Comparison of ENCODE assay signal across 8 cellular contexts in genomic region chr4:153790962-153791551, GRCh38. TPM values are rescaled to one million over a fixed set of nuclear protein-coding genes. Genes with fewer than 3 reads are reported as not detected.
DNase-seq lines count a peak whose midpoint lies in the region; ATAC-seq and TF ChIP-seq lines count a peak whose summit lies in the region.

No MANE protein-coding gene starts in this region.

- ATAC-seq in GM19328 (IDR thresholded peaks at IDR 0.05; ENCODE audit: unreplicated experiment) = no peak

- H3K4me1 Mint-ChIP-seq in type B pancreatic cell (ENCODE audit: unreplicated experiment) = peaks cover 51% of the 10 kb centered on the region

- no peaks in the 10 kb centered on the region for H4K20me1 ChIP-seq in mammary epithelial cell (ENCODE audit: insufficient read depth, low read length)

- no peak overlapping the region for H3K27ac Mint-ChIP-seq in type B pancreatic cell

- peak overlapping the region; percentile 49 for H2AFZ ChIP-seq in mammary epithelial cell (ENCODE audit: low read depth, low read length)

- no peak overlapping the region for H2BK15ac ChIP-seq in mesendoderm (replicated peaks; ENCODE audit: low read depth)

- H3K79me1 ChIP-seq in mesendoderm (ENCODE audit: low read length) = no peaks in the 10 kb centered on the region

- intact Hi-C loops in mammary epithelial cell (cut with micrococcal nuclease) = no loop called here

- peak overlapping the region; percentile 94 for H3K56ac ChIP-seq in mesendoderm (ENCODE audit: low read length)

- peak; percentile 87 for DNase-seq in H7
- DNase-seq in mammary epithelial cell = no peak
- peak; percentile 89 for DNase-seq in mesendoderm
- DNase-seq in type B pancreatic cell (ENCODE audit: extremely low spot score, unreplicated experiment) = peak; percentile 76
- no peak for DNase-seq in HEK293T (ENCODE audit: extremely low spot score)
- DNase-seq in COR-L47 (lab: John Stamatoyannopoulos, UW) = no peak

- H4K8ac ChIP-seq in mesendoderm (ENCODE audit: low read depth, low read length) = peak overlapping the region; percentile 87

- no peaks in the 10 kb centered on the region for H3K36me3 ChIP-seq in H7 (replicated peaks; ENCODE audit: control insufficient read depth, insufficient read depth, low read length)
- H3K36me3 ChIP-seq in mammary epithelial cell (ENCODE audit: insufficient read depth, low read length) = no peaks in the 10 kb centered on the region
- no peaks in the 10 kb centered on the region for H3K36me3 ChIP-seq in mesendoderm (ENCODE audit: control insufficient read depth, insufficient read depth, low read length)

- WGBS in mammary epithelial cell (ENCODE audit: low coverage, missing lambda C conversion rate) = 17% methylated on average over 26 of the region's 51 CpGs
- no CpG with 5 or more reads among the region's 51 CpGs for WGBS in mesendoderm (ENCODE audit: extremely low coverage, insufficient coverage, low lambda C conversion rate)

- H3K27me3 ChIP-seq in H7 (ENCODE audit: control insufficient read depth, insufficient read depth, low read length) = peaks cover 23% of the 10 kb centered on the region
- H3K27me3 ChIP-seq in mammary epithelial cell (ENCODE audit: insufficient read depth, low read length) = peaks cover 37% of the 10 kb centered on the region
- H3K27me3 ChIP-seq in mesendoderm (ENCODE audit: insufficient read depth, low read length, poor library complexity) = no peaks in the 10 kb centered on the region

- CTCF ChIA-PET in mammary epithelial cell (lab: Charles Lee; ENCODE audit: low non-redundant PET) (interaction anchor here (0.7 kb wide), 1 partner anchor 26 kb away, joined by 5 read pairs; no protein-coding TSS in a partner anchor), HEK293T (lab: Yijun Ruan, JAX) (no interaction called here)

- no peaks in the 10 kb centered on the region for H3K79me2 ChIP-seq in mammary epithelial cell (ENCODE audit: insufficient read depth, low read length)
- peaks cover 23% of the 10 kb centered on the region for H3K79me2 ChIP-seq in mesendoderm (ENCODE audit: control insufficient read depth, insufficient read depth, low read length)

- H3K4me3 ChIP-seq in H7 (ENCODE audit: insufficient read depth, low read depth, low read length) (peak overlapping the region; percentile 61), mammary epithelial cell (replicated peaks in 1 of 3; ENCODE audit: insufficient read depth in 1 of 3, low read depth in 2 of 3, low read length in 3 of 3) (no peak overlapping the region), mesendoderm (ENCODE audit: low read length) (peak overlapping the region; percentile 50)

- POLR2A ChIA-PET in HEK293T (lab: Yijun Ruan, JAX) = no interaction called here

- H3K9ac ChIP-seq in mammary epithelial cell (ENCODE audit: insufficient read depth, low read length) = no peak overlapping the region
- peak overlapping the region; percentile 77 for H3K9ac ChIP-seq in mesendoderm (ENCODE audit: low read length)

- TF ChIP-seq CTCF in 22Rv1 (IDR thresholded peaks at IDR 0.05) = peak; percentile 22; the same call in 1 of the 2 replicates
- peak in 1 of 2 donors; percentile 34 for TF ChIP-seq CTCF in mammary epithelial cell (conservative IDR thresholded peaks at IDR 0.05 in 1 of 2, IDR thresholded peaks at IDR 0.05 in 1 of 2; ENCODE audit: extremely low read depth in 1 of 2, insufficient read depth in 1 of 2, low read depth in 1 of 2, low read length in 2 of 2)
- peak; percentile 69 for TF ChIP-seq CTCF in type B pancreatic cell (conservative IDR thresholded peaks at IDR 0.05)

- peak overlapping the region; percentile 88 for H3K4ac ChIP-seq in mesendoderm (ENCODE audit: low read depth, low read length)

- dilution Hi-C loops in mammary epithelial cell (cut with HindIII; ENCODE audit: low sequenced_read_pairs) = no loop called here

- H3K4me3 Mint-ChIP-seq in type B pancreatic cell = peak overlapping the region; percentile 84

- H3K4me1 ChIP-seq in mammary epithelial cell (ENCODE audit: insufficient read depth, low read length) = peaks cover 23% of the 10 kb centered on the region
- peaks cover 8% of the 10 kb centered on the region for H3K4me1 ChIP-seq in mesendoderm (ENCODE audit: control insufficient read depth, low read depth, low read length)

- H3K18ac ChIP-seq in mesendoderm (ENCODE audit: low read length) = peak overlapping the region; percentile 93

- H3K27ac ChIP-seq in 22Rv1 = no peak overlapping the region
- H3K27ac ChIP-seq in mammary epithelial cell (ENCODE audit: insufficient read depth, low read depth, low read length) = no peak overlapping the region
- H3K27ac ChIP-seq in mesendoderm (ENCODE audit: low read depth, low read length) = peak overlapping the region; percentile 93

- in situ Hi-C loops in mammary epithelial cell (cut with MboI; ENCODE audit: low sequenced_read_pairs in 2 of 2) = loop anchor here (10.0 to 25.0 kb wide), 4 partner anchors 234 to 721 kb away; no protein-coding TSS in a partner anchor

- H2AK5ac ChIP-seq in mesendoderm (ENCODE audit: low read length) = no peak overlapping the region

- H4K5ac ChIP-seq in mesendoderm (ENCODE audit: low read length) = no peak overlapping the region

- H3K4me2 ChIP-seq in mammary epithelial cell (ENCODE audit: insufficient read depth, low read depth, low read length) (peak overlapping the region; percentile 36), mesendoderm (ENCODE audit: low read length) (peak overlapping the region; percentile 83)

- H2BK120ac ChIP-seq in mesendoderm (ENCODE audit: low read depth, low read length) = peak overlapping the region; percentile 47

- no peaks in the 10 kb centered on the region for H3K36me3 Mint-ChIP-seq in type B pancreatic cell

- H3K27me3 Mint-ChIP-seq in type B pancreatic cell = peaks cover 90% of the 10 kb centered on the region

- H3K9me3 Mint-ChIP-seq in type B pancreatic cell = no peaks in the 10 kb centered on the region

- H3K23ac ChIP-seq in mesendoderm (ENCODE audit: low read length) = peak overlapping the region; percentile 15

- no peaks in the 10 kb centered on the region for H3K9me3 ChIP-seq in mammary epithelial cell (replicated peaks; ENCODE audit: insufficient read depth, low read length)

- no TSS peak for BruUV-seq in mammary epithelial cell (replicated peaks; lab: Mats Ljungman, UMichigan)

- peak overlapping the region; percentile 55 for H2BK5ac ChIP-seq in mesendoderm (ENCODE audit: low read length)

TF ChIP-seq in HEK293T, 16 proteins besides CTCF, POLR2A, EP300 and RAD21:
- TF ChIP-seq SUZ12 (IDR thresholded peaks at IDR 0.05) = no peak
- no peak for TF ChIP-seq FOXK2 (IDR thresholded peaks at IDR 0.05)
- TF ChIP-seq FOXA1 (IDR thresholded peaks at IDR 0.05) = no peak
- no peak for TF ChIP-seq LEF1 (IDR thresholded peaks at IDR 0.05; ENCODE audit: borderline replicate concordance)
- no peak for TF ChIP-seq BHLHE40 (IDR thresholded peaks at IDR 0.05; ENCODE audit: borderline replicate concordance)
- TF ChIP-seq ARNT (IDR thresholded peaks at IDR 0.05) = no peak
- TF ChIP-seq TARDBP (IDR thresholded peaks at IDR 0.05) = no peak
- TF ChIP-seq ZNF384 (IDR thresholded peaks at IDR 0.05) = no peak
- no peak for TF ChIP-seq CTBP1 (IDR thresholded peaks at IDR 0.05; ENCODE audit: borderline replicate concordance)
- no peak for TF ChIP-seq PKNOX1 (IDR thresholded peaks at IDR 0.05)
- no peak for TF ChIP-seq SP1 (IDR thresholded peaks at IDR 0.05)
- TF ChIP-seq FOXM1 (IDR thresholded peaks at IDR 0.05; ENCODE audit: borderline replicate concordance) = no peak
- no peak for TF ChIP-seq HDGF (IDR thresholded peaks at IDR 0.05; ENCODE audit: borderline replicate concordance)
- no peak for TF ChIP-seq NFRKB (IDR thresholded peaks at IDR 0.05)

RNA-seq across cellular contexts. Expression of gene SFRP2, which starts 2.2 kb away (rescaled TPM):
- 140 and 170 TPM in 2 replicates for total RNA-seq in H7 (2014; rRNA removed; shearing (Covaris generic))
- total RNA-seq in mammary epithelial cell (not detected), type B pancreatic cell (ENCODE audit: low replicate concordance) (5.9 and 31.9 TPM in 2 replicates)
- 0.02 TPM for polyA plus RNA-seq in mammary epithelial cell
- polyA minus RNA-seq in mammary epithelial cell = not detected
- 287 TPM for polyA plus RNA-seq in mesendoderm (2013, experiment 1 of 2)
- 303 TPM for polyA plus RNA-seq in mesendoderm (2013, experiment 2 of 2)

RNA-seq across cellular contexts. Expression of gene RNF175, which starts 31.2 kb away (rescaled TPM):
- 3.6 and 5.8 TPM in 2 replicates for total RNA-seq in H7 (2014; rRNA removed; shearing (Covaris generic))
- total RNA-seq in mammary epithelial cell (1 to 10 TPM in 1 of 2 donors, under 1 TPM in 1; 0.31 to 4.7 TPM), type B pancreatic cell (ENCODE audit: low replicate concordance) (0.38 and 11.3 TPM in 2 replicates)
- 1.4 TPM for polyA plus RNA-seq in mammary epithelial cell
- not detected for polyA minus RNA-seq in mammary epithelial cell
- polyA plus RNA-seq in mesendoderm (2013, experiment 1 of 2) = 3.4 TPM
- 3.4 TPM for polyA plus RNA-seq in mesendoderm (2013, experiment 2 of 2)

Comparison
In these comparisons a context has a peak if more than half of its experiments do, and no peak if none do; other contexts are left out.
1. DNase-seq: peak in H7 (single experiment), mesendoderm (single experiment) and type B pancreatic cell (single experiment); none in mammary epithelial cell (single experiment), HEK293T (single experiment) and COR-L47 (single experiment).
2. H3K4me3 ChIP-seq: peak in H7 (single experiment) and mesendoderm (single experiment); none in mammary epithelial cell (0 of 3).